Comparison of ENCODE assay signal across 1 cellular context in the genomic region with DNA sequence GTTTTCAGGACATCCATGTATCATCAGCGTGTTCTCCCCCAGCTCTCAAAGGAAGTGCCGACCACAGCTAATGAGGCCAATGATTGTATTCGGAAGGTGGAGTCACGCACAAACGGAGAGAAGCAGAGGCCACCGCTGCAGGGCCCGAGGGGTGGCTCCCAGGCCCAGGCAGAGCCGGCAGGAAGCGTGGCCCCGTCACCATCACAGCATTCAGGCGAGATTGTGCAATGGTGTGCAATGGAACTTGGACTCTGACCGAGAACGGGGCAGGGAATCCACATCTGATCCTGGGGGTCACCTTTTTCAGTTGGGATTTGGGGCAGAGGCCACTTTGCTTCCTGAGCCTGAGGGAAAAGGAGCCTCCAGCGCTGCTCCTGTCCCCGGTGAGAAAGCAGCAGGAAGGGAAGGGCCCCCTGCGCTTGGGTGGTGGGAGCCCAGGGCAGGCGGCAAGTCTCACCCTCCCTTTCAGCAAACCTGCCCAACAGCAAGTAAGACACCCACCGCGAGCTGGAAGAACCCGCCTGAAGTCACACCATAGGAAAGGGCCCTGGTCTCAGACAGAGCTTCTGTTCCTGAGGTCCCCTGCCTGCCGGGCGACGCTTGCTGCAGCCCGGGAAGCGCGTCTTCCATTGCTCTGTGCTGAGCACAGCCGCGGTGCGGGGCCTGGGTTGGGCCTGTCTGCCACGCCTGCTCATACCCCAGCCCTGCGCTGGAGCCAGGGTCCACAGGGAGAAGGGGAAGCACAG.
TF ChIP-seq lines count a peak whose summit lies in the region.

No MANE protein-coding gene starts in this region.

TF ChIP-seq in HepG2, 621 proteins besides CTCF, POLR2A, EP300 and RAD21 (continued from another document and continues in another):
- TF ChIP-seq FOXK2 (IDR thresholded peaks at IDR 0.05) (no peak), RXRB (CRISPR knock-in tag; IDR thresholded peaks at IDR 0.05; ENCODE audit: borderline replicate concordance) (peak; percentile 93), KDM5B (CRISPR knock-in tag; IDR thresholded peaks at IDR 0.05; ENCODE audit: borderline replicate concordance) (0 out of 2 replicates have a peak, but pooled peaks have one; percentile 23), ZNF788 (CRISPR knock-in tag; IDR thresholded peaks at IDR 0.05; ENCODE audit: borderline replicate concordance) (peak; percentile 80; the same call in 1 of the 2 replicates), MEIS2 (CRISPR knock-in tag; IDR thresholded peaks at IDR 0.05) (no peak), SOX13 (IDR thresholded peaks at IDR 0.05) (no peak), SOX13 (CRISPR knock-in tag; conservative IDR thresholded peaks at IDR 0.05 in 1 of 2, IDR thresholded peaks at IDR 0.05 in 1 of 2) (peak in 1 of 2 experiments; percentile 35; a peak in 1 of 4 replicates), YY1 (IDR thresholded peaks at IDR 0.05; ENCODE audit: insufficient read depth, insufficient replicate concordance, low read depth, low read length) (peak; percentile 35), BCL6 (CRISPR knock-in tag; IDR thresholded peaks at IDR 0.05) (peak; percentile 40; the same call in 1 of the 2 replicates), HOXD1 (CRISPR knock-in tag; IDR thresholded peaks at IDR 0.05) (no peak), FOXK1 (CRISPR knock-in tag; IDR thresholded peaks at IDR 0.05; ENCODE audit: borderline replicate concordance, low read depth) (peak; percentile 38; the same call in 1 of the 2 replicates), ZNF670 (CRISPR knock-in tag; IDR thresholded peaks at IDR 0.05; ENCODE audit: borderline replicate concordance) (peak; percentile 60; the same call in 1 of the 2 replicates), HDAC1 (CRISPR knock-in tag; IDR thresholded peaks at IDR 0.05) (peak; percentile 50; the same call in 1 of the 2 replicates), PRPF4 (IDR thresholded peaks at IDR 0.05; ENCODE audit: low read depth, low read length, poor library complexity, severe bottlenecking) (no peak), FOXO1 (CRISPR knock-in tag; IDR thresholded peaks at IDR 0.05) (peak; percentile 52; the same call in 1 of the 2 replicates), ZMYM3 (CRISPR knock-in tag; IDR thresholded peaks at IDR 0.05) (0 out of 2 replicates have a peak, but pooled peaks have one; percentile 20), KDM1A (CRISPR knock-in tag; IDR thresholded peaks at IDR 0.05) (peak; percentile 44; the same call in 1 of the 2 replicates), ZNF709 (CRISPR knock-in tag; IDR thresholded peaks at IDR 0.05) (no peak), ZNF563 (CRISPR knock-in tag; IDR thresholded peaks at IDR 0.05) (no peak), CBX1 (IDR thresholded peaks at IDR 0.05; ENCODE audit: low read depth) (peak; percentile 46), TEAD3 (CRISPR knock-in tag; optimal IDR thresholded peaks at IDR 0.05; ENCODE audit: borderline replicate concordance) (peak; percentile 60), DR1 (CRISPR knock-in tag; IDR thresholded peaks at IDR 0.05) (no peak), ZNF615 (CRISPR knock-in tag; IDR thresholded peaks at IDR 0.05; ENCODE audit: borderline replicate concordance) (no peak), NR2F6 (IDR thresholded peaks at IDR 0.05) (peak; percentile 64), NR2F6 (CRISPR knock-in tag; IDR thresholded peaks at IDR 0.05) (peak; percentile 82), ZNF253 (CRISPR knock-in tag; IDR thresholded peaks at IDR 0.05; ENCODE audit: borderline replicate concordance) (no peak), PHF21A (CRISPR knock-in tag; IDR thresholded peaks at IDR 0.05) (peak; percentile 25; the same call in 1 of the 2 replicates), GABPB1 (CRISPR knock-in tag; IDR thresholded peaks at IDR 0.05) (peak; percentile 78), ZNF558 (CRISPR knock-in tag; IDR thresholded peaks at IDR 0.05; ENCODE audit: borderline replicate concordance) (no peak), ZNF879 (CRISPR knock-in tag; IDR thresholded peaks at IDR 0.05) (no peak), GABPA (IDR thresholded peaks at IDR 0.05; ENCODE audit: low read depth, low read length) (no peak), GABPA (CRISPR knock-in tag; IDR thresholded peaks at IDR 0.05; ENCODE audit: low read depth) (peak; percentile 39; the same call in 1 of the 2 replicates), STAG1 (CRISPR knock-in tag; IDR thresholded peaks at IDR 0.05) (no peak), ZNF556 (CRISPR knock-in tag; IDR thresholded peaks at IDR 0.05; ENCODE audit: borderline replicate concordance) (no peak)
- TF ChIP-seq, protein P1, sequence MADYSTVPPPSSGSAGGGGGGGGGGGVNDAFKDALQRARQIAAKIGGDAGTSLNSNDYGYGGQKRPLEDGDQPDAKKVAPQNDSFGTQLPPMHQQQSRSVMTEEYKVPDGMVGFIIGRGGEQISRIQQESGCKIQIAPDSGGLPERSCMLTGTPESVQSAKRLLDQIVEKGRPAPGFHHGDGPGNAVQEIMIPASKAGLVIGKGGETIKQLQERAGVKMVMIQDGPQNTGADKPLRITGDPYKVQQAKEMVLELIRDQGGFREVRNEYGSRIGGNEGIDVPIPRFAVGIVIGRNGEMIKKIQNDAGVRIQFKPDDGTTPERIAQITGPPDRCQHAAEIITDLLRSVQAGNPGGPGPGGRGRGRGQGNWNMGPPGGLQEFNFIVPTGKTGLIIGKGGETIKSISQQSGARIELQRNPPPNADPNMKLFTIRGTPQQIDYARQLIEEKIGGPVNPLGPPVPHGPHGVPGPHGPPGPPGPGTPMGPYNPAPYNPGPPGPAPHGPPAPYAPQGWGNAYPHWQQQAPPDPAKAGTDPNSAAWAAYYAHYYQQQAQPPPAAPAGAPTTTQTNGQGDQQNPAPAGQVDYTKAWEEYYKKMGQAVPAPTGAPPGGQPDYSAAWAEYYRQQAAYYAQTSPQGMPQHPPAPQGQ (CRISPR knock-in tag; IDR thresholded peaks at IDR 0.05; ENCODE audit: borderline replicate concordance), result no peak
- TF ChIP-seq, protein P2, sequence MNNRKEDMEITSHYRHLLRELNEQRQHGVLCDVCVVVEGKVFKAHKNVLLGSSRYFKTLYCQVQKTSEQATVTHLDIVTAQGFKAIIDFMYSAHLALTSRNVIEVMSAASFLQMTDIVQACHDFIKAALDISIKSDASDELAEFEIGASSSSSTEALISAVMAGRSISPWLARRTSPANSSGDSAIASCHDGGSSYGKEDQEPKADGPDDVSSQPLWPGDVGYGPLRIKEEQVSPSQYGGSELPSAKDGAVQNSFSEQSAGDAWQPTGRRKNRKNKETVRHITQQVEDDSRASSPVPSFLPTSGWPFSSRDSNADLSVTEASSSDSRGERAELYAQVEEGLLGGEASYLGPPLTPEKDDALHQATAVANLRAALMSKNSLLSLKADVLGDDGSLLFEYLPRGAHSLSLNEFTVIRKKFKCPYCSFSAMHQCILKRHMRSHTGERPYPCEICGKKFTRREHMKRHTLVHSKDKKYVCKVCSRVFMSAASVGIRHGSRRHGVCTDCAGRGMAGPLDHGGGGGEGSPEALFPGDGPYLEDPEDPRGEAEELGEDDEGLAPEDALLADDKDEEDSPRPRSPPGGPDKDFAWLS (CRISPR knock-in tag; IDR thresholded peaks at IDR 0.05; ENCODE audit: borderline replicate concordance), result no peak
- TF ChIP-seq, protein P3, sequence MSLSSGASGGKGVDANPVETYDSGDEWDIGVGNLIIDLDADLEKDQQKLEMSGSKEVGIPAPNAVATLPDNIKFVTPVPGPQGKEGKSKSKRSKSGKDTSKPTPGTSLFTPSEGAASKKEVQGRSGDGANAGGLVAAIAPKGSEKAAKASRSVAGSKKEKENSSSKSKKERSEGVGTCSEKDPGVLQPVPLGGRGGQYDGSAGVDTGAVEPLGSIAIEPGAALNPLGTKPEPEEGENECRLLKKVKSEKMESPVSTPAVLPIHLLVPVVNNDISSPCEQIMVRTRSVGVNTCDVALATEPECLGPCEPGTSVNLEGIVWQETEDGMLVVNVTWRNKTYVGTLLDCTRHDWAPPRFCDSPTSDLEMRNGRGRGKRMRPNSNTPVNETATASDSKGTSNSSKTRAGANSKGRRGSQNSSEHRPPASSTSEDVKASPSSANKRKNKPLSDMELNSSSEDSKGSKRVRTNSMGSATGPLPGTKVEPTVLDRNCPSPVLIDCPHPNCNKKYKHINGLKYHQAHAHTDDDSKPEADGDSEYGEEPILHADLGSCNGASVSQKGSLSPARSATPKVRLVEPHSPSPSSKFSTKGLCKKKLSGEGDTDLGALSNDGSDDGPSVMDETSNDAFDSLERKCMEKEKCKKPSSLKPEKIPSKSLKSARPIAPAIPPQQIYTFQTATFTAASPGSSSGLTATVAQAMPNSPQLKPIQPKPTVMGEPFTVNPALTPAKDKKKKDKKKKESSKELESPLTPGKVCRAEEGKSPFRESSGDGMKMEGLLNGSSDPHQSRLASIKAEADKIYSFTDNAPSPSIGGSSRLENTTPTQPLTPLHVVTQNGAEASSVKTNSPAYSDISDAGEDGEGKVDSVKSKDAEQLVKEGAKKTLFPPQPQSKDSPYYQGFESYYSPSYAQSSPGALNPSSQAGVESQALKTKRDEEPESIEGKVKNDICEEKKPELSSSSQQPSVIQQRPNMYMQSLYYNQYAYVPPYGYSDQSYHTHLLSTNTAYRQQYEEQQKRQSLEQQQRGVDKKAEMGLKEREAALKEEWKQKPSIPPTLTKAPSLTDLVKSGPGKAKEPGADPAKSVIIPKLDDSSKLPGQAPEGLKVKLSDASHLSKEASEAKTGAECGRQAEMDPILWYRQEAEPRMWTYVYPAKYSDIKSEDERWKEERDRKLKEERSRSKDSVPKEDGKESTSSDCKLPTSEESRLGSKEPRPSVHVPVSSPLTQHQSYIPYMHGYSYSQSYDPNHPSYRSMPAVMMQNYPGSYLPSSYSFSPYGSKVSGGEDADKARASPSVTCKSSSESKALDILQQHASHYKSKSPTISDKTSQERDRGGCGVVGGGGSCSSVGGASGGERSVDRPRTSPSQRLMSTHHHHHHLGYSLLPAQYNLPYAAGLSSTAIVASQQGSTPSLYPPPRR (CRISPR knock-in tag; IDR thresholded peaks at IDR 0.05; ENCODE audit: borderline replicate concordance), result 0 out of 2 replicates have a peak, but pooled peaks have one; percentile 15
- TF ChIP-seq, protein P4, sequence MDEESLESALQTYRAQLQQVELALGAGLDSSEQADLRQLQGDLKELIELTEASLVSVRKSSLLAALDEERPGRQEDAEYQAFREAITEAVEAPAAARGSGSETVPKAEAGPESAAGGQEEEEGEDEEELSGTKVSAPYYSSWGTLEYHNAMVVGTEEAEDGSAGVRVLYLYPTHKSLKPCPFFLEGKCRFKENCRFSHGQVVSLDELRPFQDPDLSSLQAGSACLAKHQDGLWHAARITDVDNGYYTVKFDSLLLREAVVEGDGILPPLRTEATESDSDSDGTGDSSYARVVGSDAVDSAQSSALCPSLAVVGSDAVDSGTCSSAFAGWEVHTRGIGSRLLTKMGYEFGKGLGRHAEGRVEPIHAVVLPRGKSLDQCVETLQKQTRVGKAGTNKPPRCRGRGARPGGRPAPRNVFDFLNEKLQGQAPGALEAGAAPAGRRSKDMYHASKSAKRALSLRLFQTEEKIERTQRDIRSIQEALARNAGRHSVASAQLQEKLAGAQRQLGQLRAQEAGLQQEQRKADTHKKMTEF (CRISPR knock-in tag; IDR thresholded peaks at IDR 0.05), result no peak
- TF ChIP-seq, protein P5, sequence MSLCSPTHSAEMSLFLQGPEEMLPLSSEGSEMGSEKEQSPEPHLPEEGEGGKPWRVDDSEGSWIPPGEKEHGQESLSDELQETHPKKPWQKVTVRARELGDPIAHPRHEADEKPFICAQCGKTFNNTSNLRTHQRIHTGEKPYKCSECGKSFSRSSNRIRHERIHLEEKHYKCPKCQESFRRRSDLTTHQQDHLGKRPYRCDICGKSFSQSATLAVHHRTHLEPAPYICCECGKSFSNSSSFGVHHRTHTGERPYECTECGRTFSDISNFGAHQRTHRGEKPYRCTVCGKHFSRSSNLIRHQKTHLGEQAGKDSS (CRISPR knock-in tag; IDR thresholded peaks at IDR 0.05; ENCODE audit: borderline replicate concordance, low read depth), result no peak
- TF ChIP-seq, protein P6, sequence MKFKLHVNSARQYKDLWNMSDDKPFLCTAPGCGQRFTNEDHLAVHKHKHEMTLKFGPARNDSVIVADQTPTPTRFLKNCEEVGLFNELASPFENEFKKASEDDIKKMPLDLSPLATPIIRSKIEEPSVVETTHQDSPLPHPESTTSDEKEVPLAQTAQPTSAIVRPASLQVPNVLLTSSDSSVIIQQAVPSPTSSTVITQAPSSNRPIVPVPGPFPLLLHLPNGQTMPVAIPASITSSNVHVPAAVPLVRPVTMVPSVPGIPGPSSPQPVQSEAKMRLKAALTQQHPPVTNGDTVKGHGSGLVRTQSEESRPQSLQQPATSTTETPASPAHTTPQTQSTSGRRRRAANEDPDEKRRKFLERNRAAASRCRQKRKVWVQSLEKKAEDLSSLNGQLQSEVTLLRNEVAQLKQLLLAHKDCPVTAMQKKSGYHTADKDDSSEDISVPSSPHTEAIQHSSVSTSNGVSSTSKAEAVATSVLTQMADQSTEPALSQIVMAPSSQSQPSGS (CRISPR knock-in tag; IDR thresholded peaks at IDR 0.05), result 0 out of 2 replicates have a peak, but pooled peaks have one; percentile 20
- TF ChIP-seq, protein P7, sequence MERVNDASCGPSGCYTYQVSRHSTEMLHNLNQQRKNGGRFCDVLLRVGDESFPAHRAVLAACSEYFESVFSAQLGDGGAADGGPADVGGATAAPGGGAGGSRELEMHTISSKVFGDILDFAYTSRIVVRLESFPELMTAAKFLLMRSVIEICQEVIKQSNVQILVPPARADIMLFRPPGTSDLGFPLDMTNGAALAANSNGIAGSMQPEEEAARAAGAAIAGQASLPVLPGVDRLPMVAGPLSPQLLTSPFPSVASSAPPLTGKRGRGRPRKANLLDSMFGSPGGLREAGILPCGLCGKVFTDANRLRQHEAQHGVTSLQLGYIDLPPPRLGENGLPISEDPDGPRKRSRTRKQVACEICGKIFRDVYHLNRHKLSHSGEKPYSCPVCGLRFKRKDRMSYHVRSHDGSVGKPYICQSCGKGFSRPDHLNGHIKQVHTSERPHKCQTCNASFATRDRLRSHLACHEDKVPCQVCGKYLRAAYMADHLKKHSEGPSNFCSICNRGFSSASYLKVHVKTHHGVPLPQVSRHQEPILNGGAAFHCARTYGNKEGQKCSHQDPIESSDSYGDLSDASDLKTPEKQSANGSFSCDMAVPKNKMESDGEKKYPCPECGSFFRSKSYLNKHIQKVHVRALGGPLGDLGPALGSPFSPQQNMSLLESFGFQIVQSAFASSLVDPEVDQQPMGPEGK (CRISPR knock-in tag; IDR thresholded peaks at IDR 0.05), result peak; percentile 74
- TF ChIP-seq, protein P8, sequence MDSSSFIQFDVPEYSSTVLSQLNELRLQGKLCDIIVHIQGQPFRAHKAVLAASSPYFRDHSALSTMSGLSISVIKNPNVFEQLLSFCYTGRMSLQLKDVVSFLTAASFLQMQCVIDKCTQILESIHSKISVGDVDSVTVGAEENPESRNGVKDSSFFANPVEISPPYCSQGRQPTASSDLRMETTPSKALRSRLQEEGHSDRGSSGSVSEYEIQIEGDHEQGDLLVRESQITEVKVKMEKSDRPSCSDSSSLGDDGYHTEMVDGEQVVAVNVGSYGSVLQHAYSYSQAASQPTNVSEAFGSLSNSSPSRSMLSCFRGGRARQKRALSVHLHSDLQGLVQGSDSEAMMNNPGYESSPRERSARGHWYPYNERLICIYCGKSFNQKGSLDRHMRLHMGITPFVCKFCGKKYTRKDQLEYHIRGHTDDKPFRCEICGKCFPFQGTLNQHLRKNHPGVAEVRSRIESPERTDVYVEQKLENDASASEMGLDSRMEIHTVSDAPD (CRISPR knock-in tag; IDR thresholded peaks at IDR 0.05), result no peak
- TF ChIP-seq, protein P9, sequence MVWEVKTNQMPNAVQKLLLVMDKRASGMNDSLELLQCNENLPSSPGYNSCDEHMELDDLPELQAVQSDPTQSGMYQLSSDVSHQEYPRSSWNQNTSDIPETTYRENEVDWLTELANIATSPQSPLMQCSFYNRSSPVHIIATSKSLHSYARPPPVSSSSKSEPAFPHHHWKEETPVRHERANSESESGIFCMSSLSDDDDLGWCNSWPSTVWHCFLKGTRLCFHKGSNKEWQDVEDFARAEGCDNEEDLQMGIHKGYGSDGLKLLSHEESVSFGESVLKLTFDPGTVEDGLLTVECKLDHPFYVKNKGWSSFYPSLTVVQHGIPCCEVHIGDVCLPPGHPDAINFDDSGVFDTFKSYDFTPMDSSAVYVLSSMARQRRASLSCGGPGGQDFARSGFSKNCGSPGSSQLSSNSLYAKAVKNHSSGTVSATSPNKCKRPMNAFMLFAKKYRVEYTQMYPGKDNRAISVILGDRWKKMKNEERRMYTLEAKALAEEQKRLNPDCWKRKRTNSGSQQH (CRISPR knock-in tag; IDR thresholded peaks at IDR 0.05; ENCODE audit: low read depth), result peak; percentile 72
